Comparison of ENCODE assay signal across 8 cellular contexts in genomic region chr19:12796146-12797071, GRCh38. TPM values are rescaled to one million over a fixed set of nuclear protein-coding genes. Genes with fewer than 3 reads are reported as not detected.
DNase-seq lines count a peak whose midpoint lies in the region; ATAC-seq and TF ChIP-seq lines count a peak whose summit lies in the region.

No MANE protein-coding gene starts in this region.

- DNase-seq in D341Med (ENCODE audit: low spot score) (peak; percentile 73), Kasumi-1 (lab: John Stamatoyannopoulos, UW) (peak; percentile 86 to 89), RKO (ENCODE audit: low spot score) (peak; percentile 86), fibroblast of the aortic adventitia (ENCODE audit: low read depth) (peak; percentile 86), nephron progenitor cell (peak; percentile 82), type B pancreatic cell (ENCODE audit: extremely low spot score, unreplicated experiment) (peak; percentile 82)
- DNase-seq in activated T-helper 2 cell treated with anti-CD3 and anti-CD28 coated beads, Interferon-gamma antibody, Interleukin-2, Interleukin-4, amounts not matched to agents 10 μg/mL and 5 μg/mL and 100 μg/mL, durations not matched to agents 14 hours and 24 hours and 36 hours (ENCODE audit: low spot score): peak; percentile 73

- TF ChIP-seq CTCF in fibroblast of the aortic adventitia (IDR thresholded peaks at IDR 0.05; ENCODE audit: insufficient read depth, low read length) (peak; percentile 98), nephron progenitor cell (IDR thresholded peaks at IDR 0.05) (peak; percentile 94), type B pancreatic cell (conservative IDR thresholded peaks at IDR 0.05) (peak; percentile 96)

- H3K27ac Mint-ChIP-seq in activated T-helper 2 cell treated with anti-CD3 and anti-CD28 coated beads, Interferon-gamma antibody, Interleukin-2, Interleukin-4, amounts not matched to agents 10 μg/mL and 5 μg/mL and 100 μg/mL, durations not matched to agents 14 hours and 24 hours and 36 hours: peak overlapping the region; percentile 75
- H3K27ac Mint-ChIP-seq in nephron progenitor cell: no peak overlapping the region
- peak overlapping the region; percentile 92 for H3K27ac Mint-ChIP-seq in type B pancreatic cell

- H3K27me3 Mint-ChIP-seq in activated T-helper 2 cell treated with anti-CD3 and anti-CD28 coated beads, Interferon-gamma antibody, Interleukin-2, Interleukin-4, amounts not matched to agents 10 μg/mL and 5 μg/mL and 100 μg/mL, durations not matched to agents 14 hours and 24 hours and 36 hours (ENCODE audit: low read depth): no peaks in the 10 kb centered on the region
- H3K27me3 Mint-ChIP-seq in nephron progenitor cell (ENCODE audit: low read depth, poor library complexity) (no peaks in the 10 kb centered on the region), type B pancreatic cell (no peaks in the 10 kb centered on the region)

- no peak for ATAC-seq in HG03280 (IDR thresholded peaks at IDR 0.05; ENCODE audit: unreplicated experiment)

- peak overlapping the region; percentile 68 for H3K4me3 Mint-ChIP-seq in activated T-helper 2 cell treated with anti-CD3 and anti-CD28 coated beads, Interferon-gamma antibody, Interleukin-2, Interleukin-4, amounts not matched to agents 10 μg/mL and 5 μg/mL and 100 μg/mL, durations not matched to agents 14 hours and 24 hours and 36 hours (ENCODE audit: low read depth)
- H3K4me3 Mint-ChIP-seq in nephron progenitor cell: no peak overlapping the region
- peak overlapping the region; percentile 81 for H3K4me3 Mint-ChIP-seq in type B pancreatic cell

- H3K4me3 ChIP-seq in fibroblast of the aortic adventitia (ENCODE audit: low read depth, low read length): no peak overlapping the region

- intact Hi-C loops in activated T-helper 2 cell treated with anti-CD3 and anti-CD28 coated beads, Interferon-gamma antibody, Interleukin-2, Interleukin-4, amounts not matched to agents 10 μg/mL and 5 μg/mL and 100 μg/mL, durations not matched to agents 14 hours and 24 hours and 36 hours (cut with micrococcal nuclease): loop anchor here (1.0 kb wide), 3 partner anchors 19 to 36 kb away; no protein-coding TSS in a partner anchor

- H3K9me3 Mint-ChIP-seq in activated T-helper 2 cell treated with anti-CD3 and anti-CD28 coated beads, Interferon-gamma antibody, Interleukin-2, Interleukin-4, amounts not matched to agents 10 μg/mL and 5 μg/mL and 100 μg/mL, durations not matched to agents 14 hours and 24 hours and 36 hours: no peaks in the 10 kb centered on the region
- H3K9me3 Mint-ChIP-seq in nephron progenitor cell (no peaks in the 10 kb centered on the region), type B pancreatic cell (no peaks in the 10 kb centered on the region)

- peaks cover 26% of the 10 kb centered on the region for H3K4me1 Mint-ChIP-seq in activated T-helper 2 cell treated with anti-CD3 and anti-CD28 coated beads, Interferon-gamma antibody, Interleukin-2, Interleukin-4, amounts not matched to agents 10 μg/mL and 5 μg/mL and 100 μg/mL, durations not matched to agents 14 hours and 24 hours and 36 hours (ENCODE audit: low read depth)
- peaks cover 40% of the 10 kb centered on the region for H3K4me1 Mint-ChIP-seq in nephron progenitor cell
- H3K4me1 Mint-ChIP-seq in type B pancreatic cell (ENCODE audit: unreplicated experiment): peaks cover 23% of the 10 kb centered on the region

- H3K36me3 Mint-ChIP-seq in activated T-helper 2 cell treated with anti-CD3 and anti-CD28 coated beads, Interferon-gamma antibody, Interleukin-2, Interleukin-4, amounts not matched to agents 10 μg/mL and 5 μg/mL and 100 μg/mL, durations not matched to agents 14 hours and 24 hours and 36 hours (ENCODE audit: low read depth): peaks cover 52% of the 10 kb centered on the region
- H3K36me3 Mint-ChIP-seq in nephron progenitor cell (ENCODE audit: low read depth) (peaks cover 31% of the 10 kb centered on the region), type B pancreatic cell (peaks cover 5% of the 10 kb centered on the region)

RNA-seq across cellular contexts. Expression of gene JUNB, which starts 5.1 kb away (rescaled TPM):
- total RNA-seq in activated T-helper 2 cell treated with anti-CD3 and anti-CD28 coated beads, Interferon-gamma antibody, Interleukin-2, Interleukin-4, amounts not matched to agents 10 μg/mL and 5 μg/mL and 100 μg/mL, durations not matched to agents 14 hours and 24 hours and 36 hours: 333 and 351 TPM in 2 replicates
- total RNA-seq in fibroblast of the aortic adventitia (ENCODE audit: low replicate concordance): 87.9 and 263 TPM in 2 replicates
- 31.3 and 116 TPM in 2 replicates for total RNA-seq in type B pancreatic cell (ENCODE audit: low replicate concordance)

RNA-seq across cellular contexts. Expression of gene PRDX2, which starts 5.2 kb away (rescaled TPM):
- 274 and 279 TPM in 2 replicates for total RNA-seq in activated T-helper 2 cell treated with anti-CD3 and anti-CD28 coated beads, Interferon-gamma antibody, Interleukin-2, Interleukin-4, amounts not matched to agents 10 μg/mL and 5 μg/mL and 100 μg/mL, durations not matched to agents 14 hours and 24 hours and 36 hours
- 66.7 and 163 TPM in 2 replicates for total RNA-seq in fibroblast of the aortic adventitia (ENCODE audit: low replicate concordance)
- total RNA-seq in type B pancreatic cell (ENCODE audit: low replicate concordance): 416 and 497 TPM in 2 replicates

RNA-seq across cellular contexts. Expression of gene THSD8, which starts 5.5 kb away (rescaled TPM):
- total RNA-seq in activated T-helper 2 cell treated with anti-CD3 and anti-CD28 coated beads, Interferon-gamma antibody, Interleukin-2, Interleukin-4, amounts not matched to agents 10 μg/mL and 5 μg/mL and 100 μg/mL, durations not matched to agents 14 hours and 24 hours and 36 hours: 28.6 and 29.8 TPM in 2 replicates
- total RNA-seq in fibroblast of the aortic adventitia (ENCODE audit: low replicate concordance) (not detected in 2 replicates), type B pancreatic cell (ENCODE audit: low replicate concordance) (10.1 and 19.4 TPM in 2 replicates)

RNA-seq across cellular contexts. Expression of gene RNASEH2A, which starts 10.0 kb away (rescaled TPM):
- 38.3 and 40.6 TPM in 2 replicates for total RNA-seq in activated T-helper 2 cell treated with anti-CD3 and anti-CD28 coated beads, Interferon-gamma antibody, Interleukin-2, Interleukin-4, amounts not matched to agents 10 μg/mL and 5 μg/mL and 100 μg/mL, durations not matched to agents 14 hours and 24 hours and 36 hours
- total RNA-seq in fibroblast of the aortic adventitia (ENCODE audit: low replicate concordance) (12.8 and 37.4 TPM in 2 replicates), type B pancreatic cell (ENCODE audit: low replicate concordance) (13.7 and 37.2 TPM in 2 replicates)

RNA-seq across cellular contexts. Expression of gene HOOK2, which starts 21.1 kb away (rescaled TPM):
- 18.3 and 25.1 TPM in 2 replicates for total RNA-seq in activated T-helper 2 cell treated with anti-CD3 and anti-CD28 coated beads, Interferon-gamma antibody, Interleukin-2, Interleukin-4, amounts not matched to agents 10 μg/mL and 5 μg/mL and 100 μg/mL, durations not matched to agents 14 hours and 24 hours and 36 hours
- 15.5 and 31.2 TPM in 2 replicates for total RNA-seq in fibroblast of the aortic adventitia (ENCODE audit: low replicate concordance)
- 50.1 and 55.0 TPM in 2 replicates for total RNA-seq in type B pancreatic cell (ENCODE audit: low replicate concordance)

Comparison
In these comparisons a context has a peak if more than half of its experiments do, and no peak if none do; other contexts are left out.
1. RNA of gene THSD8, which starts 5.5 kb away (total RNA-seq): 28.6 to 29.8 TPM in activated T-helper 2 cell treated with anti-CD3 and anti-CD28 coated beads, Interferon-gamma antibody, Interleukin-2, Interleukin-4, amounts not matched to agents 10 μg/mL and 5 μg/mL and 100 μg/mL, durations not matched to agents 14 hours and 24 hours and 36 hours and 10.1 to 19.4 TPM in type B pancreatic cell; not detected in fibroblast of the aortic adventitia; every median in the first group is over 10 times any median in the second.
2. Peak in every context shown above with its lines, with median percentiles within 50 percentile points of each other: DNase-seq and CTCF ChIP-seq.